Comparison of ENCODE assay signal across 1 cellular context in genomic region chr14:100850841-100851585, GRCh38.
A peak's percentile ranks its signal among the peaks of the same experiment; 100 is the strongest.
TF ChIP-seq lines count a peak whose summit lies in the region.

No MANE protein-coding gene starts in this region.

TF ChIP-seq in HepG2, 621 proteins besides CTCF, POLR2A, EP300 and RAD21 (continued from another document and continues in another):
- TF ChIP-seq PRDM15 (CRISPR knock-in tag; IDR thresholded peaks at IDR 0.05) (no peak), SMC3 (IDR thresholded peaks at IDR 0.05; ENCODE audit: low read length) (peak; percentile 58; the same call in 1 of the 2 replicates), ZFP91 (CRISPR knock-in tag; IDR thresholded peaks at IDR 0.05; ENCODE audit: borderline replicate concordance) (peak; percentile 72; the same call in 1 of the 2 replicates), SNAI1 (CRISPR knock-in tag; IDR thresholded peaks at IDR 0.05; ENCODE audit: borderline replicate concordance) (no peak), ZNF710 (CRISPR knock-in tag; IDR thresholded peaks at IDR 0.05; ENCODE audit: borderline replicate concordance) (0 out of 2 replicates have a peak, but pooled peaks have one; percentile 9), TMF1 (CRISPR knock-in tag; IDR thresholded peaks at IDR 0.05; ENCODE audit: low read depth) (no peak), ZFP36 (IDR thresholded peaks at IDR 0.05; ENCODE audit: borderline replicate concordance, low read depth, low read length, partially characterized antibody) (no peak), ATF7-NPFF (CRISPR knock-in tag; IDR thresholded peaks at IDR 0.05; ENCODE audit: low read depth) (no peak), KIAA2018 (CRISPR knock-in tag; IDR thresholded peaks at IDR 0.05; ENCODE audit: borderline replicate concordance) (no peak), ZNF142 (CRISPR knock-in tag; IDR thresholded peaks at IDR 0.05) (no peak), ZNF337 (CRISPR knock-in tag; IDR thresholded peaks at IDR 0.05; ENCODE audit: borderline replicate concordance, low read depth) (no peak), HOXA3 (CRISPR knock-in tag; IDR thresholded peaks at IDR 0.05) (peak; percentile 27; the same call in 1 of the 2 replicates), ZFP1 (CRISPR knock-in tag; IDR thresholded peaks at IDR 0.05) (no peak), CSRNP2 (CRISPR knock-in tag; conservative IDR thresholded peaks at IDR 0.05; ENCODE audit: low read depth) (no peak)
- TF ChIP-seq, protein P1, sequence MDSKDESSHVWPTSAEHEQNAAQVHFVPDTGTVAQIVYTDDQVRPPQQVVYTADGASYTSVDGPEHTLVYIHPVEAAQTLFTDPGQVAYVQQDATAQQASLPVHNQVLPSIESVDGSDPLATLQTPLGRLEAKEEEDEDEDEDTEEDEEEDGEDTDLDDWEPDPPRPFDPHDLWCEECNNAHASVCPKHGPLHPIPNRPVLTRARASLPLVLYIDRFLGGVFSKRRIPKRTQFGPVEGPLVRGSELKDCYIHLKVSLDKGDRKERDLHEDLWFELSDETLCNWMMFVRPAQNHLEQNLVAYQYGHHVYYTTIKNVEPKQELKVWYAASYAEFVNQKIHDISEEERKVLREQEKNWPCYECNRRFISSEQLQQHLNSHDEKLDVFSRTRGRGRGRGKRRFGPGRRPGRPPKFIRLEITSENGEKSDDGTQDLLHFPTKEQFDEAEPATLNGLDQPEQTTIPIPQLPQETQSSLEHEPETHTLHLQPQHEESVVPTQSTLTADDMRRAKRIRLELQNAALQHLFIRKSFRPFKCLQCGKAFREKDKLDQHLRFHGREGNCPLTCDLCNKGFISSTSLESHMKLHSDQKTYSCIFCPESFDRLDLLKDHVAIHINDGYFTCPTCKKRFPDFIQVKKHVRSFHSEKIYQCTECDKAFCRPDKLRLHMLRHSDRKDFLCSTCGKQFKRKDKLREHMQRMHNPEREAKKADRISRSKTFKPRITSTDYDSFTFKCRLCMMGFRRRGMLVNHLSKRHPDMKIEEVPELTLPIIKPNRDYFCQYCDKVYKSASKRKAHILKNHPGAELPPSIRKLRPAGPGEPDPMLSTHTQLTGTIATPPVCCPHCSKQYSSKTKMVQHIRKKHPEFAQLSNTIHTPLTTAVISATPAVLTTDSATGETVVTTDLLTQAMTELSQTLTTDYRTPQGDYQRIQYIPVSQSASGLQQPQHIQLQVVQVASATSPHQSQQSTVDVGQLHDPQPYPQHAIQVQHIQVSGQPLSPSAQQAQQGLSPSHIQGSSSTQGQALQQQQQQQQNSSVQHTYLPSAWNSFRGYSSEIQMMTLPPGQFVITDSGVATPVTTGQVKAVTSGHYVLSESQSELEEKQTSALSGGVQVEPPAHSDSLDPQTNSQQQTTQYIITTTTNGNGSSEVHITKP (CRISPR knock-in tag; IDR thresholded peaks at IDR 0.05; ENCODE audit: low read depth), result no peak
- TF ChIP-seq, protein P2, sequence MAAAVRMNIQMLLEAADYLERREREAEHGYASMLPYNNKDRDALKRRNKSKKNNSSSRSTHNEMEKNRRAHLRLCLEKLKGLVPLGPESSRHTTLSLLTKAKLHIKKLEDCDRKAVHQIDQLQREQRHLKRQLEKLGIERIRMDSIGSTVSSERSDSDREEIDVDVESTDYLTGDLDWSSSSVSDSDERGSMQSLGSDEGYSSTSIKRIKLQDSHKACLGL (CRISPR knock-in tag; IDR thresholded peaks at IDR 0.05), result no peak
